ENCODE assay signal across 8 cellular contexts in genomic region chr4:152536545-152537182, GRCh38. TPM values are rescaled to one million over a fixed set of nuclear protein-coding genes. Genes with fewer than 3 reads are reported as not detected.
A peak's percentile ranks its signal among the peaks of the same experiment; 100 is the strongest.
DNase-seq lines count a peak whose midpoint lies in the region; ATAC-seq and TF ChIP-seq lines count a peak whose summit lies in the region.

No MANE protein-coding gene starts in this region.

- H3K27me3 ChIP-seq in heart left ventricle: no peaks in the 10 kb centered on the region
- H3K27me3 ChIP-seq in psoas muscle (ENCODE audit: insufficient read depth in 3 of 3, low read length in 2 of 3): no peaks in the 10 kb centered on the region

- H3K27ac Mint-ChIP-seq in activated naive CD4-positive, alpha-beta T cell treated with anti-CD3 and anti-CD28 coated beads, Interleukin-2, amount 50 U/mL, for 72 hours: peak overlapping the region; percentile 98 to 99

- 0 to 1% (median 1%) methylated on average over 24 of the region's 24 CpGs for WGBS in heart left ventricle, 4 donors
- 1% methylated on average over 24 of the region's 24 CpGs for WGBS in psoas muscle, 3 donors

- H3K27ac ChIP-seq in heart left ventricle: peak overlapping the region; percentile 83 to 95 (median 90)
- H3K27ac ChIP-seq in psoas muscle: peak overlapping the region; percentile 97

- TF ChIP-seq CTCF in GM12873 (IDR thresholded peaks at IDR 0.05; ENCODE audit: insufficient read depth, low read depth, low read length, missing control alignments) (peak; percentile 16), heart left ventricle (IDR thresholded peaks at IDR 0.05) (no peak), psoas muscle (IDR thresholded peaks at IDR 0.05) (no peak)

- ATAC-seq in HG02798 (IDR thresholded peaks at IDR 0.05; ENCODE audit: poor library complexity, unreplicated experiment): peak; percentile 29
- ATAC-seq in activated naive CD4-positive, alpha-beta T cell treated with anti-CD3 and anti-CD28 coated beads, Interleukin-2, amount 50 U/mL, for 72 hours: peak; percentile 48 to 59
- peak; percentile 3 to 35 (median 31) for ATAC-seq in heart left ventricle
- ATAC-seq in psoas muscle: peak; percentile 33 to 53 (median 39)

- H3K36me3 Mint-ChIP-seq in activated naive CD4-positive, alpha-beta T cell treated with anti-CD3 and anti-CD28 coated beads, Interleukin-2, amount 50 U/mL, for 72 hours: peaks cover 27 to 38% of the 10 kb centered on the region in 2 donors

- intact Hi-C loops in heart left ventricle (cut with DNase I): loop anchor here in 3 of 10 donors (2.0 to 10.0 kb wide), 3 partner anchors 24 to 148 kb away; no protein-coding TSS in a partner anchor
- intact Hi-C loops in psoas muscle (cut with DNase I): no loop called here

- DNase-seq in A172 (ENCODE audit: low spot score) (peak; percentile 54), NCI-H2171 (lab: John Stamatoyannopoulos, UW) (peak; percentile 17), heart left ventricle (peak in 2 of 5 donors; percentile 28 to 32), psoas muscle (no peak)
- no peak for DNase-seq in activated naive CD4-positive, alpha-beta T cell treated with anti-CD3 and anti-CD28 coated beads, Interleukin-2, amount 50 U/mL, for 72 hours (ENCODE audit: low spot score in 2 of 2)
- DNase-seq in activated effector memory CD4-positive, alpha-beta T cell treated with anti-CD3 and anti-CD28 coated beads, Interleukin-2, amount 50 U/mL, for 16 hours: no peak

- H3K36me3 ChIP-seq in heart left ventricle (peaks cover 0 to 12% (median 0%) of the 10 kb centered on the region in 9 donors), psoas muscle (ENCODE audit: insufficient read depth in 1 of 2, low read depth in 1 of 2) (no peaks in the 10 kb centered on the region)

- H3K9me3 ChIP-seq in heart left ventricle (peaks cover 0 to 9% (median 0%) of the 10 kb centered on the region in 12 donors), psoas muscle (peaks cover 5% of the 10 kb centered on the region)

- TF ChIP-seq POLR2A in heart left ventricle (IDR thresholded peaks at IDR 0.05): no peak

- no peaks in the 10 kb centered on the region for H3K9me3 Mint-ChIP-seq in activated naive CD4-positive, alpha-beta T cell treated with anti-CD3 and anti-CD28 coated beads, Interleukin-2, amount 50 U/mL, for 72 hours

- H3K4me1 ChIP-seq in heart left ventricle (peaks cover 4 to 54% (median 36%) of the 10 kb centered on the region in 12 donors), psoas muscle (peaks cover 26% of the 10 kb centered on the region)

- H3K4me3 ChIP-seq in heart left ventricle: peak overlapping the region; percentile 63 to 100 (median 90)
- peak overlapping the region; percentile 100 for H3K4me3 ChIP-seq in psoas muscle

RNA-seq across cellular contexts. Expression of gene FBXW7, which starts 0.8 kb away (rescaled TPM):
- total RNA-seq in A172 (2014; rRNA removed; shearing (Covaris generic)): 14.2 and 29.9 TPM in 2 replicates
- 10 to 100 TPM; 29.0 to 34.7 TPM for total RNA-seq in activated naive CD4-positive, alpha-beta T cell treated with anti-CD3 and anti-CD28 coated beads, Interleukin-2, amount 50 U/mL, for 72 hours
- 10 to 100 TPM; 37.2 to 74.1 (median 65.6) TPM for total RNA-seq in heart left ventricle
- polyA plus RNA-seq in heart left ventricle: 10 to 100 TPM; 20.6 to 29.1 TPM
- 10 to 100 TPM; 28.7 to 41.1 (median 30.6) TPM for total RNA-seq in psoas muscle
- polyA plus RNA-seq in psoas muscle: 10 to 100 TPM in 2 of 3 donors, 1 to 10 TPM in 1; 9.8 to 23.3 (median 17.1) TPM

Comparison
In these comparisons a context has a peak if more than half of its experiments do, and no peak if none do; other contexts are left out.
1. DNase-seq: peak in A172 (single experiment) and NCI-H2171 (single experiment); none in activated naive CD4-positive, alpha-beta T cell treated with anti-CD3 and anti-CD28 coated beads, Interleukin-2, amount 50 U/mL, for 72 hours (0 of 2), psoas muscle (0 of 2) and activated effector memory CD4-positive, alpha-beta T cell treated with anti-CD3 and anti-CD28 coated beads, Interleukin-2, amount 50 U/mL, for 16 hours (single experiment).
2. Peak in every context shown above with its lines, with median percentiles within 50 percentile points of each other: ATAC-seq.